Comparison of ENCODE assay signal across 8 cellular contexts in the genomic region with DNA sequence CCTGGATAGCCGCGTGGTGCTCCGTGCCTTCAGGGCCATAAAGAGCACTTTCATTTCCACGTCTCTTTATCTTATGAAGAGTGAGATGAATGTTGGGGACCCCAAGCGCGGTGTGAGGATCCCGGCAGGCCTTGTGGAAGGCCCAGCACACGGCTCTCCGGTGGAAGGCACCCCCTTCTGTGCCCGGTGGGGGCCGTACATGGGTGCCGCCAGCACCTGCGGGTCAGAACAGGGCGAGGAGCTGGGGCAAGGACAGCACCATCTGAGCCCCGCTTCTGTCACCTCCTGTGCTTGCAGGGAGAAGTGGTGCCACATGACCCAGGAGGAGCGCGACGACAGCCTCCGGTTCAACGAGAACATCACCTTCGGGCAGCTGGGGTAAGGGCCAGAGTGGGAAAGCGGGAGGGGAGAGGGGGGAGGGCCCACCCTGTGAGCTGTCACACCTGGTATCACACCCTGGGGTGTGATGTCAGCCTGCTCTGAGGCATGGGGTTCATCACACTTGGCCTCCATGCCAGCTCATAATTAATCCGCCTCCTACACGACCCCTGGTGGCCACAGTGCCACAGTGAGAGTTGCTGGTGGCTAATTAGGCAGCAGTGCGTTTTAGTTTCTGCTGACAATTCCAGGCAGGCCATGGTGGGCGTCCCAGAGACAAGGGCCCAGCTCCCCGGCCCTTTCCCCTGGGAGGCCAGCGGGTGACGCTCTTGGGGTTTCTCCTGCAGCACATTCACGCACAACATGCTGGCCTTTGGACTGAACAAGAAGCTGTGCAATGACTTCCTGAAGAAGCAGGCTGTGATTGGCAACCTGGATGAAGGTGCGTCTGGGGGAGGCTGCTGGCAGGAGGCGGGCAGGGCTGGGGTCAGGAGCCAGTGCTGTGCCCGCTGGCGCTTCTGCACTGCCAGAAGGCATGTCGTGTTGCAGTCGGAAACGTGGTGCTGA. TPM values are rescaled to one million over a fixed set of nuclear protein-coding genes. Genes with fewer than 3 reads are reported as not detected.
DNase-seq lines count a peak whose midpoint lies in the region; ATAC-seq and TF ChIP-seq lines count a peak whose summit lies in the region.

No MANE protein-coding gene starts in this region.

- ATAC-seq in GM18505 (IDR thresholded peaks at IDR 0.05; ENCODE audit: unreplicated experiment), result peak; percentile 52

- no peak overlapping the region for H3K4me2 ChIP-seq in mammary epithelial cell (ENCODE audit: insufficient read depth, low read depth, low read length)

- in situ Hi-C loops in mammary epithelial cell (cut with MboI; ENCODE audit: low sequenced_read_pairs in 2 of 2), result no loop called here

- TF ChIP-seq CTCF in AG09309 (IDR thresholded peaks at IDR 0.05; ENCODE audit: control insufficient read depth, insufficient read depth, low read depth, low read length, missing control alignments) (peak; percentile 66), NB4 (IDR thresholded peaks at IDR 0.05; ENCODE audit: low read depth, low read length) (peak; percentile 91), WERI-Rb-1 (IDR thresholded peaks at IDR 0.05; ENCODE audit: low read depth, low read length) (peak; percentile 73), mammary epithelial cell (conservative IDR thresholded peaks at IDR 0.05 in 1 of 2, IDR thresholded peaks at IDR 0.05 in 1 of 2; ENCODE audit: extremely low read depth in 1 of 2, insufficient read depth in 1 of 2, low read depth in 1 of 2, low read length in 2 of 2) (peak; percentile 82 to 85)

- dilution Hi-C loops in mammary epithelial cell (cut with HindIII; ENCODE audit: low sequenced_read_pairs), result no loop called here

- no peak for TF ChIP-seq POLR2A in GM18505 (IDR thresholded peaks at IDR 0.05; ENCODE audit: borderline replicate concordance, extremely low read depth, insufficient read depth, insufficient read length)
- TF ChIP-seq POLR2A in NB4 (IDR thresholded peaks at IDR 0.05; ENCODE audit: extremely low read depth, insufficient read length), result no peak

- H3K9me3 ChIP-seq in WERI-Rb-1 (ENCODE audit: severe bottlenecking), result no peaks in the 10 kb centered on the region
- H3K9me3 ChIP-seq in mammary epithelial cell (replicated peaks; ENCODE audit: insufficient read depth, low read length), result no peaks in the 10 kb centered on the region

- H3K4me1 ChIP-seq in mammary epithelial cell (ENCODE audit: insufficient read depth, low read length), result peaks cover 26% of the 10 kb centered on the region

- H3K36me3 ChIP-seq in WERI-Rb-1 (no peaks in the 10 kb centered on the region), mammary epithelial cell (ENCODE audit: insufficient read depth, low read length) (no peaks in the 10 kb centered on the region)

- no TSS peak for BruUV-seq in mammary epithelial cell (replicated peaks; lab: Mats Ljungman, UMichigan)

- H3K9ac ChIP-seq in mammary epithelial cell (ENCODE audit: insufficient read depth, low read length), result no peak overlapping the region

- 54% methylated on average over 12 of the region's 37 CpGs for WGBS in mammary epithelial cell (ENCODE audit: low coverage, missing lambda C conversion rate)

- no peak for DNase-seq in AG09309 (ENCODE audit: low read depth)
- DNase-seq in NB4 (ENCODE audit: low read depth), result peak; percentile 79
- peak; percentile 68 for DNase-seq in WERI-Rb-1
- peak; percentile 62 for DNase-seq in mammary epithelial cell
- DNase-seq in kidney tubule cell (ENCODE audit: low spot score), result peak; percentile 70
- DNase-seq in stimulated activated CD4-positive, alpha-beta T cell treated with anti-CD3 and anti-CD28 coated beads, Interleukin-4, amount 100 ng/mL, for 24 hours, result peak; percentile 84
- DNase-seq in mesenteric fat pad (ENCODE audit: low spot score), result no peak

- H3K4me3 ChIP-seq in AG09309 (ENCODE audit: control insufficient read depth, low read depth, low read length) (no peak overlapping the region), NB4 (ENCODE audit: low read depth, low read length) (no peak overlapping the region), WERI-Rb-1 (ENCODE audit: low read depth, low read length) (0 out of 2 replicates have a peak overlapping the region, but pooled peaks have one; percentile 7), mammary epithelial cell (replicated peaks in 1 of 3; ENCODE audit: insufficient read depth in 1 of 3, low read depth in 2 of 3, low read length in 3 of 3) (no peak overlapping the region)

- intact Hi-C loops in mammary epithelial cell (cut with micrococcal nuclease), result loop anchor here (1.0 to 5.0 kb wide), 6 partner anchors 57 to 332 kb away; partner anchors contain the start of gene ZDHHC7

- H4K20me1 ChIP-seq in mammary epithelial cell (ENCODE audit: insufficient read depth, low read length), result no peaks in the 10 kb centered on the region

- H3K27ac ChIP-seq in WERI-Rb-1, result no peak overlapping the region
- no peak overlapping the region for H3K27ac ChIP-seq in mammary epithelial cell (ENCODE audit: insufficient read depth, low read depth, low read length)

- CTCF ChIA-PET in mammary epithelial cell (lab: Charles Lee; ENCODE audit: low non-redundant PET), result interaction anchor here (0.5 to 0.8 kb wide), 8 partner anchors 10 to 1029 kb away, joined by 3 to 4 read pairs (median 3); partner anchors contain the start of gene KIAA0513

- no peaks in the 10 kb centered on the region for H3K27me3 ChIP-seq in WERI-Rb-1 (ENCODE audit: insufficient read depth, low read depth, severe bottlenecking)
- no peaks in the 10 kb centered on the region for H3K27me3 ChIP-seq in mammary epithelial cell (ENCODE audit: insufficient read depth, low read length)

- H2AFZ ChIP-seq in mammary epithelial cell (ENCODE audit: low read depth, low read length), result peak overlapping the region; percentile 40

- H3K79me2 ChIP-seq in mammary epithelial cell (ENCODE audit: insufficient read depth, low read length), result no peaks in the 10 kb centered on the region

RNA-seq across cellular contexts. Expression of gene CIBAR2, which starts 25.7 kb away (rescaled TPM):
- total RNA-seq in mammary epithelial cell (not detected), mesenteric fat pad (not detected)
- not detected for polyA plus RNA-seq in mammary epithelial cell
- polyA minus RNA-seq in mammary epithelial cell, result not detected

RNA-seq across cellular contexts. Expression of gene KIAA0513, which starts 59.0 kb away (rescaled TPM):
- 10 to 100 TPM in 1 of 2 donors, 1 to 10 TPM in 1; 5.0 to 10.0 TPM for total RNA-seq in mammary epithelial cell
- polyA plus RNA-seq in mammary epithelial cell, result 3.4 TPM
- polyA minus RNA-seq in mammary epithelial cell, result 8.7 TPM
- 12.7 TPM for total RNA-seq in mesenteric fat pad

Comparison
In these comparisons a context has a peak if more than half of its experiments do, and no peak if none do; other contexts are left out.
1. DNase-seq: peak in NB4 (single experiment), WERI-Rb-1 (single experiment), mammary epithelial cell (single experiment), kidney tubule cell (single experiment) and stimulated activated CD4-positive, alpha-beta T cell treated with anti-CD3 and anti-CD28 coated beads, Interleukin-4, amount 100 ng/mL, for 24 hours (single experiment); none in AG09309 (single experiment) and mesenteric fat pad (single experiment).
2. Peak in every context shown above with its lines, with median percentiles within 50 percentile points of each other: CTCF ChIP-seq.